Comparison of ENCODE assay signal across 1 cellular context in the genomic region with DNA sequence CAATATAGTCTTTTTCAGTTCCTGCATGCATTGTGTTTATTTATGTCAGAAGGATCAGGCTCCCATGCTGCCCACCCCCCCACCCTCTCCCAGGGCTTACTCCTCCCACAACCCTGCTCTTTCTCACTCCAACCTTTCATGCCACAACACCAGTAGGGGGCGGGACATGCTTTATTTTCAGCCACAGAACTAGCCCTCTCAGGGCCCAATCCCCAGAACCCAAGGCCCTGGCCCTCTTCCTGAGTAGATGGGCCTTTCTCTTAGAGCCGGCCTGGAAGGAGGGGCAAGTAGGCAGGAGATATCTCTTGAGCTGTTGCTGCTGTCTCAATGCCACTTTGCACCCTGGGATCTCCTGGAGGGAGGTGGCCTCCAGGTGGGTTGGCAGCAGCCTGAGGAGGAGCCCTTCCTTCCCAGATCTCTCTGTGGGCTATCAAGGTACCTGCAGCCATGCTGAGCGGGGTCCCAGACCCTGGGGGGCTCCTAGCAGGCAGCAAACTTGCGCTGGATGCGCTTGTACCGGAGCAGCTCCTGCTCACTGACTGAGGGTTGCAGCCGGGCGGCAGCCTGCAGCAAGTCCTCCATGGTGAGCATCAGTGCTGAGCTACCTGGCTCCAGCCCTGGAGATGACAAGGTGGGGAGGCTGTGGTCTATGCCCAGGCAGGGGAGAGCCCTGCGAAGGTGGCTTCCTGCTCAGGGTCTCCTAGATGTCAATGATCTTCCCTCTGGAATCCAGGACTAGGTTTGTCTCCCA.
TF ChIP-seq lines count a peak whose summit lies in the region.

No MANE protein-coding gene starts in this region.

TF ChIP-seq in K562, 482 proteins besides CTCF, POLR2A, EP300 and RAD21 (continued from another document and continues in another):
- TF ChIP-seq, protein P1, sequence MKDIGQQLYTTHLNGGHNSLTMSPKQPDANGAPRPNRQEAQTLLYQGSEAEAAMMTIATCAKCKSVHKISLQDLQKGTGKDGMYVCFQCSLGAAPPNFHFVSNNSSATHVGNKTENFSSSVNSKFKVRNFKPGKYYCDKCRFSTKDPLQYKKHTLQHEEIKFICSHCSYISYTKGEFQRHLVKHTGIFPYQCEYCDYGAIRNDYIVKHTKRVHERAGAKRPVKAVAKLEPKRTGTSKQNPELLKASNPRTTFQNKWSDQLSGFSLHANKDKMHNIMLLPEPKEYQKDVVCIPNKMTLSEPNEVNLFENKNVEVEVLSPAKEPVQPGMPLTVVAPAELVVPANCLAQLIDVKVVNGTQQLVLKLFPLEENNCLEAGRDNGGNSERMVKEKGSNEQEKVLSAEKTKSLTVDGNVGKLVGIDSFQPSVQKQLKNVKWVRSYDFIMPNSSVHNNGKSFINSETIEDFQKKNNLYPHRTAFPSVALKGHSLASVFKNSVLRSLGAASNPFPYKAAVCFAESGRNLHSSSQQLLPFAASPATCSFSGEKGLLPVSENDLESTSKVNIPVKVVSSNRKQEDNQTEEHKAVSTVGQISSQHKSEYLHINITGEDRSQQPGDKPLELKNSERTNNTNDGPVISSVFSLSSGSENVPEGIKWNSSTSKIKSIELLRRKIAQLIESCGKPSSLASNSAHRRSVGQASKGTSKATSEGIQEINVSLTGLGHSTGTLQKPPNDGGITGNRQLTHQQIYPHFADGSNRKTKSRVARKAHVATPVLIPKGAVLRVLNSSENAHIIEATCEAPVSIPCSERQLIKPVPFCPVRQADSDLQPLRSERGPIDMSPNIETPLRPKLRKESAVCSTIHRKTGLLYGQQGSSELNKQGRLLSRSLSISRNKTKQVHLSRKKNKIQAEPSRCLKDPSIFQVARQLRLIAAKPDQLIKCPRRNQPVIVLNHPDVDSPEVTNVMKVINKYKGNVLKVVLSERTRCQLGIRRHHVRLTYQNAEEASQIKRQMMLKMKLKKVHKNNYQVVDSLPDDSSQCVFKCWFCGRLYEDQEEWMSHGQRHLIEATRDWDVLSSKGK (CRISPR knock-in tag; IDR thresholded peaks at IDR 0.05) = no peak
- TF ChIP-seq ETV1 (tag; conservative IDR thresholded peaks at IDR 0.05; ENCODE audit: low read depth) (0 out of 2 replicates have a peak, but pooled peaks have one; percentile 17), BRF1 (IDR thresholded peaks at IDR 0.05; ENCODE audit: borderline replicate concordance, extremely low read depth, insufficient read length) (no peak), ZNF134 (CRISPR knock-in tag; conservative IDR thresholded peaks at IDR 0.05) (no peak), POLR2G (IDR thresholded peaks at IDR 0.05; ENCODE audit: low read depth, low read length) (no peak), TEAD1 (CRISPR knock-in tag; IDR thresholded peaks at IDR 0.05) (no peak), ZNF212 (CRISPR knock-in tag; IDR thresholded peaks at IDR 0.05) (no peak), ZKSCAN1 (IDR thresholded peaks at IDR 0.05; ENCODE audit: low read depth, low read length) (no peak), ZNF384 (IDR thresholded peaks at IDR 0.05; ENCODE audit: low read depth, low read length) (0 out of 2 replicates have a peak, but pooled peaks have one; percentile 15), ZBED1 (IDR thresholded peaks at IDR 0.05) (no peak), TGIF2 (CRISPR knock-in tag; IDR thresholded peaks at IDR 0.05) (no peak), NFE2L1 (tag; IDR thresholded peaks at IDR 0.05; ENCODE audit: borderline replicate concordance, low read depth) (no peak), DNMT1 (IDR thresholded peaks at IDR 0.05) (no peak), RFX7 (CRISPR knock-in tag; IDR thresholded peaks at IDR 0.05) (no peak), MEF2D (tag; conservative IDR thresholded peaks at IDR 0.05; ENCODE audit: low read depth) (no peak), MAFG (tag; conservative IDR thresholded peaks at IDR 0.05) (no peak), MIER1 (IDR thresholded peaks at IDR 0.05; ENCODE audit: low read depth) (no peak), RBM14 (IDR thresholded peaks at IDR 0.05; ENCODE audit: borderline replicate concordance, insufficient read depth, low read depth, low read length) (no peak), RHOXF2B (CRISPR knock-in tag; conservative IDR thresholded peaks at IDR 0.05) (no peak), SMARCA5 (IDR thresholded peaks at IDR 0.05) (no peak), TCFL5 (CRISPR knock-in tag; conservative IDR thresholded peaks at IDR 0.05) (no peak), PHTF2 (CRISPR knock-in tag; IDR thresholded peaks at IDR 0.05) (no peak), FOXJ3 (CRISPR knock-in tag; IDR thresholded peaks at IDR 0.05) (no peak), ZBTB8A (IDR thresholded peaks at IDR 0.05; ENCODE audit: partially characterized antibody) (no peak), ARID2 (IDR thresholded peaks at IDR 0.05) (no peak), TRIM28 (IDR thresholded peaks at IDR 0.05) (no peak), MAZ (CRISPR knock-in tag; conservative IDR thresholded peaks at IDR 0.05 in 1 of 2, IDR thresholded peaks at IDR 0.05 in 1 of 2) (peak in 1 of 2 experiments; percentile 69; a peak in 2 of 4 replicates), FOXA3 (CRISPR knock-in tag; conservative IDR thresholded peaks at IDR 0.05 in 1 of 2, IDR thresholded peaks at IDR 0.05 in 1 of 2) (no peak), ZNF282 (CRISPR knock-in tag; IDR thresholded peaks at IDR 0.05) (no peak), EGR1 (conservative IDR thresholded peaks at IDR 0.05) (no peak), MTA1 (IDR thresholded peaks at IDR 0.05; ENCODE audit: borderline replicate concordance) (no peak), KLF16 (IDR thresholded peaks at IDR 0.05) (no peak), LCOR (CRISPR knock-in tag; IDR thresholded peaks at IDR 0.05) (no peak), KLF13 (tag; IDR thresholded peaks at IDR 0.05; ENCODE audit: borderline replicate concordance, low read depth) (no peak), WHSC1 (IDR thresholded peaks at IDR 0.05; ENCODE audit: low read length) (no peak)
- TF ChIP-seq, protein P2, sequence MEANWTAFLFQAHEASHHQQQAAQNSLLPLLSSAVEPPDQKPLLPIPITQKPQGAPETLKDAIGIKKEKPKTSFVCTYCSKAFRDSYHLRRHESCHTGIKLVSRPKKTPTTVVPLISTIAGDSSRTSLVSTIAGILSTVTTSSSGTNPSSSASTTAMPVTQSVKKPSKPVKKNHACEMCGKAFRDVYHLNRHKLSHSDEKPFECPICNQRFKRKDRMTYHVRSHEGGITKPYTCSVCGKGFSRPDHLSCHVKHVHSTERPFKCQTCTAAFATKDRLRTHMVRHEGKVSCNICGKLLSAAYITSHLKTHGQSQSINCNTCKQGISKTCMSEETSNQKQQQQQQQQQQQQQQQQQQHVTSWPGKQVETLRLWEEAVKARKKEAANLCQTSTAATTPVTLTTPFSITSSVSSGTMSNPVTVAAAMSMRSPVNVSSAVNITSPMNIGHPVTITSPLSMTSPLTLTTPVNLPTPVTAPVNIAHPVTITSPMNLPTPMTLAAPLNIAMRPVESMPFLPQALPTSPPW (CRISPR knock-in tag; IDR thresholded peaks at IDR 0.05) = peak; percentile 69
- TF ChIP-seq, protein P3, sequence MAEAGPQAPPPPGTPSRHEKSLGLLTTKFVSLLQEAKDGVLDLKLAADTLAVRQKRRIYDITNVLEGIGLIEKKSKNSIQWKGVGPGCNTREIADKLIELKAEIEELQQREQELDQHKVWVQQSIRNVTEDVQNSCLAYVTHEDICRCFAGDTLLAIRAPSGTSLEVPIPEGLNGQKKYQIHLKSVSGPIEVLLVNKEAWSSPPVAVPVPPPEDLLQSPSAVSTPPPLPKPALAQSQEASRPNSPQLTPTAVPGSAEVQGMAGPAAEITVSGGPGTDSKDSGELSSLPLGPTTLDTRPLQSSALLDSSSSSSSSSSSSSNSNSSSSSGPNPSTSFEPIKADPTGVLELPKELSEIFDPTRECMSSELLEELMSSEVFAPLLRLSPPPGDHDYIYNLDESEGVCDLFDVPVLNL (CRISPR knock-in tag; IDR thresholded peaks at IDR 0.05; ENCODE audit: low read depth) = no peak
- TF ChIP-seq, protein P4, sequence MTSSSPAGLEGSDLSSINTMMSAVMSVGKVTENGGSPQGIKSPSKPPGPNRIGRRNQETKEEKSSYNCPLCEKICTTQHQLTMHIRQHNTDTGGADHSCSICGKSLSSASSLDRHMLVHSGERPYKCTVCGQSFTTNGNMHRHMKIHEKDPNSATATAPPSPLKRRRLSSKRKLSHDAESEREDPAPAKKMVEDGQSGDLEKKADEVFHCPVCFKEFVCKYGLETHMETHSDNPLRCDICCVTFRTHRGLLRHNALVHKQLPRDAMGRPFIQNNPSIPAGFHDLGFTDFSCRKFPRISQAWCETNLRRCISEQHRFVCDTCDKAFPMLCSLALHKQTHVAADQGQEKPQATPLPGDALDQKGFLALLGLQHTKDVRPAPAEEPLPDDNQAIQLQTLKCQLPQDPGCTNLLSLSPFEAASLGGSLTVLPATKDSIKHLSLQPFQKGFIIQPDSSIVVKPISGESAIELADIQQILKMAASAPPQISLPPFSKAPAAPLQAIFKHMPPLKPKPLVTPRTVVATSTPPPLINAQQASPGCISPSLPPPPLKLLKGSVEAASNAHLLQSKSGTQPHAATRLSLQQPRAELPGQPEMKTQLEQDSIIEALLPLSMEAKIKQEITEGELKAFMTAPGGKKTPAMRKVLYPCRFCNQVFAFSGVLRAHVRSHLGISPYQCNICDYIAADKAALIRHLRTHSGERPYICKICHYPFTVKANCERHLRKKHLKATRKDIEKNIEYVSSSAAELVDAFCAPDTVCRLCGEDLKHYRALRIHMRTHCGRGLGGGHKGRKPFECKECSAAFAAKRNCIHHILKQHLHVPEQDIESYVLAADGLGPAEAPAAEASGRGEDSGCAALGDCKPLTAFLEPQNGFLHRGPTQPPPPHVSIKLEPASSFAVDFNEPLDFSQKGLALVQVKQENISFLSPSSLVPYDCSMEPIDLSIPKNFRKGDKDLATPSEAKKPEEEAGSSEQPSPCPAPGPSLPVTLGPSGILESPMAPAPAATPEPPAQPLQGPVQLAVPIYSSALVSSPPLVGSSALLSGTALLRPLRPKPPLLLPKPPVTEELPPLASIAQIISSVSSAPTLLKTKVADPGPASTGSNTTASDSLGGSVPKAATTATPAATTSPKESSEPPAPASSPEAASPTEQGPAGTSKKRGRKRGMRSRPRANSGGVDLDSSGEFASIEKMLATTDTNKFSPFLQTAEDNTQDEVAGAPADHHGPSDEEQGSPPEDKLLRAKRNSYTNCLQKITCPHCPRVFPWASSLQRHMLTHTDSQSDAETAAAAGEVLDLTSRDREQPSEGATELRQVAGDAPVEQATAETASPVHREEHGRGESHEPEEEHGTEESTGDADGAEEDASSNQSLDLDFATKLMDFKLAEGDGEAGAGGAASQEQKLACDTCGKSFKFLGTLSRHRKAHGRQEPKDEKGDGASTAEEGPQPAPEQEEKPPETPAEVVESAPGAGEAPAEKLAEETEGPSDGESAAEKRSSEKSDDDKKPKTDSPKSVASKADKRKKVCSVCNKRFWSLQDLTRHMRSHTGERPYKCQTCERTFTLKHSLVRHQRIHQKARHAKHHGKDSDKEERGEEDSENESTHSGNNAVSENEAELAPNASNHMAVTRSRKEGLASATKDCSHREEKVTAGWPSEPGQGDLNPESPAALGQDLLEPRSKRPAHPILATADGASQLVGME (CRISPR knock-in tag; IDR thresholded peaks at IDR 0.05) = no peak
- TF ChIP-seq, protein P5, sequence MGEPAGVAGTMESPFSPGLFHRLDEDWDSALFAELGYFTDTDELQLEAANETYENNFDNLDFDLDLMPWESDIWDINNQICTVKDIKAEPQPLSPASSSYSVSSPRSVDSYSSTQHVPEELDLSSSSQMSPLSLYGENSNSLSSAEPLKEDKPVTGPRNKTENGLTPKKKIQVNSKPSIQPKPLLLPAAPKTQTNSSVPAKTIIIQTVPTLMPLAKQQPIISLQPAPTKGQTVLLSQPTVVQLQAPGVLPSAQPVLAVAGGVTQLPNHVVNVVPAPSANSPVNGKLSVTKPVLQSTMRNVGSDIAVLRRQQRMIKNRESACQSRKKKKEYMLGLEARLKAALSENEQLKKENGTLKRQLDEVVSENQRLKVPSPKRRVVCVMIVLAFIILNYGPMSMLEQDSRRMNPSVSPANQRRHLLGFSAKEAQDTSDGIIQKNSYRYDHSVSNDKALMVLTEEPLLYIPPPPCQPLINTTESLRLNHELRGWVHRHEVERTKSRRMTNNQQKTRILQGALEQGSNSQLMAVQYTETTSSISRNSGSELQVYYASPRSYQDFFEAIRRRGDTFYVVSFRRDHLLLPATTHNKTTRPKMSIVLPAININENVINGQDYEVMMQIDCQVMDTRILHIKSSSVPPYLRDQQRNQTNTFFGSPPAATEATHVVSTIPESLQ (CRISPR knock-in tag; IDR thresholded peaks at IDR 0.05) = no peak
- TF ChIP-seq, protein P6, sequence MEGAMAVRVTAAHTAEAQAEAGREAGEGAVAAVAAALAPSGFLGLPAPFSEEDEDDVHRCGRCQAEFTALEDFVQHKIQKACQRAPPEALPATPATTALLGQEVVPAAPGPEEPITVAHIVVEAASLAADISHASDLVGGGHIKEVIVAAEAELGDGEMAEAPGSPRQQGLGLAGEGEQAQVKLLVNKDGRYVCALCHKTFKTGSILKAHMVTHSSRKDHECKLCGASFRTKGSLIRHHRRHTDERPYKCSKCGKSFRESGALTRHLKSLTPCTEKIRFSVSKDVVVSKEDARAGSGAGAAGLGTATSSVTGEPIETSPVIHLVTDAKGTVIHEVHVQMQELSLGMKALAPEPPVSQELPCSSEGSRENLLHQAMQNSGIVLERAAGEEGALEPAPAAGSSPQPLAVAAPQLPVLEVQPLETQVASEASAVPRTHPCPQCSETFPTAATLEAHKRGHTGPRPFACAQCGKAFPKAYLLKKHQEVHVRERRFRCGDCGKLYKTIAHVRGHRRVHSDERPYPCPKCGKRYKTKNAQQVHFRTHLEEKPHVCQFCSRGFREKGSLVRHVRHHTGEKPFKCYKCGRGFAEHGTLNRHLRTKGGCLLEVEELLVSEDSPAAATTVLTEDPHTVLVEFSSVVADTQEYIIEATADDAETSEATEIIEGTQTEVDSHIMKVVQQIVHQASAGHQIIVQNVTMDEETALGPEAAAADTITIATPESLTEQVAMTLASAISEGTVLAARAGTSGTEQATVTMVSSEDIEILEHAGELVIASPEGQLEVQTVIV (CRISPR knock-in tag; IDR thresholded peaks at IDR 0.05; ENCODE audit: borderline replicate concordance) = no peak
- TF ChIP-seq, protein P7, sequence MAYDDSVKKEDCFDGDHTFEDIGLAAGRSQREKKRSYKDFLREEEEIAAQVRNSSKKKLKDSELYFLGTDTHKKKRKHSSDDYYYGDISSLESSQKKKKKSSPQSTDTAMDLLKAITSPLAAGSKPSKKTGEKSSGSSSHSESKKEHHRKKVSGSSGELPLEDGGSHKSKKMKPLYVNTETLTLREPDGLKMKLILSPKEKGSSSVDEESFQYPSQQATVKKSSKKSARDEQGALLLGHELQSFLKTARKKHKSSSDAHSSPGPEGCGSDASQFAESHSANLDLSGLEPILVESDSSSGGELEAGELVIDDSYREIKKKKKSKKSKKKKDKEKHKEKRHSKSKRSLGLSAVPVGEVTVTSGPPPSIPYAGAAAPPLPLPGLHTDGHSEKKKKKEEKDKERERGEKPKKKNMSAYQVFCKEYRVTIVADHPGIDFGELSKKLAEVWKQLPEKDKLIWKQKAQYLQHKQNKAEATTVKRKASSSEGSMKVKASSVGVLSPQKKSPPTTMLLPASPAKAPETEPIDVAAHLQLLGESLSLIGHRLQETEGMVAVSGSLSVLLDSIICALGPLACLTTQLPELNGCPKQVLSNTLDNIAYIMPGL (CRISPR knock-in tag; IDR thresholded peaks at IDR 0.05) = no peak
